ENCODE assay signal across 17 cellular contexts in the genomic region with DNA sequence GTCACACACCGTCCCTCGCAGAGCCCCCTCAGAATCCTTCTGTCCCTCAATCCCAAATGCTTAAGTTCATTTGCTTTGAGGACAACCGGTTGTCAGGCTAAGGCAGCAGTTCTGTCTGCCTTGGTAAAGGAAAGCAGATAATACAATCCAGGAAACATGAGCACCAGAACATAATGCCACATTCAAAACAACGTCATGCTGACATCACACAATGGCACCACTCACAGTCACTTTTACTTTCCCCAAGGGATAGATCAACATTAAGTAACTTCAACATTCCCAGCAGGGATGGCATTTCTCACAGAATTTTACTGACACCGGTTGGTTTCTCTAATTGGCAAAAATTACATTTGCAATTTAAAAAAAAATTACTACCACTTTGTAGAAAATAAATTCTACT.
"Had no signal": no experiment of that assay in that cellular context is flagged by ENCODE, and none has a peak within 500 bp of the region (broad histone marks: within the 10 kb centered on the region; RNA-seq: fewer than 3 reads in every experiment).

No MANE protein-coding gene starts in this region.

- H3K4me3 ChIP-seq: adrenal gland, lung, prostate gland had no signal

- H3K36me3 Mint-ChIP-seq: activated naive CD4-positive, alpha-beta T cell treated with anti-CD3 and anti-CD28 coated beads, Interleukin-2, amount 50 U/mL, for 72 hours; natural killer cell treated with Interleukin-12 subunit alpha and Interleukin-12 subunit beta and Interleukin-15 and Interleukin-18, amount 100 ng/mL, for 72 hours had no signal

- H3K36me3 ChIP-seq: adrenal gland, prostate gland had no signal

- H3K27ac Mint-ChIP-seq: activated naive CD4-positive, alpha-beta T cell treated with anti-CD3 and anti-CD28 coated beads, Interleukin-2, amount 50 U/mL, for 72 hours; activated T-helper 1 cell treated with anti-CD3 and anti-CD28 coated beads, Interleukin-12 subunit alpha, Interleukin-12 subunit beta, Interleukin-2, Interleukin-4 antibody, amounts not matched to agents 30 ng/mL and 10 ng/mL and 1 ng/mL, durations not matched to agents 14 hours and 24 hours and 36 hours; mesothelial cell of epicardium; natural killer cell treated with Interleukin-12 subunit alpha and Interleukin-12 subunit beta and Interleukin-15 and Interleukin-18, amount 100 ng/mL, for 72 hours; stimulated activated memory B cell treated with anti-CD40 and anti-IgM and Interleukin-4, amounts not matched to agents 10 μg/mL and 1 μg/mL and 100 μg/mL, for 72 hours had no signal

- H3K27me3 ChIP-seq: adrenal gland had no signal

- H3K4me1 Mint-ChIP-seq: stimulated activated memory B cell treated with anti-CD40 and anti-IgM and Interleukin-4, amounts not matched to agents 10 μg/mL and 1 μg/mL and 100 μg/mL, for 72 hours had no signal

- H3K4me1 ChIP-seq: adrenal gland, prostate gland had no signal

- DNase-seq: activated CD4-positive, alpha-beta T cell treated with anti-CD3 and anti-CD28 coated beads, Interleukin-2, amount 50 U/mL, for 4 hours; activated CD4-positive, CD25-positive, alpha-beta regulatory T cell treated with anti-CD3 and anti-CD28 coated beads, Interleukin-2, amount 50 U/mL, for 72 hours; activated gamma-delta T cell treated with Interleukin-2 at 50 U/mL for 16 hours; adrenal gland; cerebellar nuclear complex; effector CD4-positive, alpha-beta T cell; head of caudate nucleus; right cardiac atrium; stimulated activated CD4-positive, alpha-beta T cell treated with anti-CD3 and anti-CD28 coated beads, Interleukin-4, amount 100 ng/mL, for 24 hours; T1000 had no signal

- H3K4me3 Mint-ChIP-seq: activated T-helper 1 cell treated with anti-CD3 and anti-CD28 coated beads, Interleukin-12 subunit alpha, Interleukin-12 subunit beta, Interleukin-2, Interleukin-4 antibody, amounts not matched to agents 30 ng/mL and 10 ng/mL and 1 ng/mL, durations not matched to agents 14 hours and 24 hours and 36 hours; mesothelial cell of epicardium; natural killer cell treated with Interleukin-12 subunit alpha and Interleukin-12 subunit beta and Interleukin-15 and Interleukin-18, amount 100 ng/mL, for 72 hours; stimulated activated memory B cell treated with anti-CD40 and anti-IgM and Interleukin-4, amounts not matched to agents 10 μg/mL and 1 μg/mL and 100 μg/mL, for 72 hours had no signal

- H3K27me3 Mint-ChIP-seq: stimulated activated memory B cell treated with anti-CD40 and anti-IgM and Interleukin-4, amounts not matched to agents 10 μg/mL and 1 μg/mL and 100 μg/mL, for 72 hours had no signal

- H3K9me3 ChIP-seq: adrenal gland, prostate gland had no signal

- H3K9me3 Mint-ChIP-seq: activated naive CD4-positive, alpha-beta T cell treated with anti-CD3 and anti-CD28 coated beads, Interleukin-2, amount 50 U/mL, for 72 hours; activated T-helper 1 cell treated with anti-CD3 and anti-CD28 coated beads, Interleukin-12 subunit alpha, Interleukin-12 subunit beta, Interleukin-2, Interleukin-4 antibody, amounts not matched to agents 30 ng/mL and 10 ng/mL and 1 ng/mL, durations not matched to agents 14 hours and 24 hours and 36 hours; mesothelial cell of epicardium; natural killer cell treated with Interleukin-12 subunit alpha and Interleukin-12 subunit beta and Interleukin-15 and Interleukin-18, amount 100 ng/mL, for 72 hours; stimulated activated memory B cell treated with anti-CD40 and anti-IgM and Interleukin-4, amounts not matched to agents 10 μg/mL and 1 μg/mL and 100 μg/mL, for 72 hours had no signal

- H3K27ac ChIP-seq: adrenal gland, prostate gland had no signal

- ATAC-seq: activated naive CD4-positive, alpha-beta T cell treated with anti-CD3 and anti-CD28 coated beads, Interleukin-2, amount 50 U/mL, for 72 hours; natural killer cell treated with Interleukin-12 subunit alpha and Interleukin-12 subunit beta and Interleukin-15 and Interleukin-18, amount 100 ng/mL, for 72 hours; right cardiac atrium; stimulated activated memory B cell treated with anti-CD40 and anti-IgM and Interleukin-4, amounts not matched to agents 10 μg/mL and 1 μg/mL and 100 μg/mL, for 72 hours had no signal
